In the genomic region with DNA sequence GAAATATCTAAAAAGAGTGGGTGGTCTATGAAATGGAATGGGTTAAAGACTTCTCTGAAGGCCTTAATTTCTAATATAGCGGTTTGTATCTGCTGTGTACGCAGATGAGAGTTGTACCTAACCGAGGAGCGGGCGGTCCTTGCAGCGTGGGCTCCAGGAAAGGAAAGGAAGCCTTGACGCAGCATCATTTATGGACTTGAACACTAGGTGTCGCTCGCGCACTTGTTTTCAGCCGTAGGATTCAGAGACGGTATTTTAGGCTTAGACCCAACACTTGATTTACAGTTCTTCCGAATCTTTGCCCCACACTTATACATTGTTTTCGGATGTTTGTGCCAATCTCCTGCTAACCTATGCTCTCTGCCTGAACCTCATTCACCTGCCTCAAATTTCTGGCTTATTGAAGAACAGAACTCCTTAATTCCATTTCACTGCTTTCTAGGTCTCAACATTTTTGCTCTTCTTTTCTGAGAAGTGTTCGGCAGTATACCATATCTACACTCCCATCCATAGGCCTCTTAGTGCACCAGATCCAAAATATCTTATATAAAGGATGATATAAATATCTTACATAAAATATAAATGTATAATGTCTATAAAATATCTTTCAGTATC, we compare ENCODE assay signal across 8 cellular contexts. TPM values are rescaled to one million over a fixed set of nuclear protein-coding genes. Genes with fewer than 3 reads are reported as not detected.
A peak's percentile ranks its signal among the peaks of the same experiment; 100 is the strongest.
DNase-seq lines count a peak whose midpoint lies in the region; ATAC-seq and TF ChIP-seq lines count a peak whose summit lies in the region.

No MANE protein-coding gene starts in this region.

- peak; percentile 12 to 67 (median 42) for DNase-seq in CD4-positive, CD25-positive, alpha-beta regulatory T cell
- DNase-seq in NCI-H524 treated with DMSO at 0.1 percent for 48 hours (lab: John Stamatoyannopoulos, UW), result peak; percentile 18
- DNase-seq in activated CD4-positive, alpha-beta T cell treated with anti-CD3 and anti-CD28 coated beads, Interleukin-2, amount 10 ng/mL, durations not matched to agents 24 days and 14 days, result peak; percentile 90
- peak; percentile 86 for DNase-seq in dermis blood vessel endothelial cell
- DNase-seq in lower lobe of right lung, result peak; percentile 70
- peak; percentile 23 for DNase-seq in stimulated activated CD8-positive, alpha-beta memory T cell treated with anti-CD3 and anti-CD28 coated beads, Interleukin-12 subunit alpha, Interleukin-12 subunit beta, amount 100 ng/mL, for 24 hours (ENCODE audit: extremely low read depth)

- H3K4me1 ChIP-seq in CD4-positive, CD25-positive, alpha-beta regulatory T cell (ENCODE audit: control insufficient read depth, insufficient read depth, low read length, poor library complexity, severe bottlenecking), result no peaks in the 10 kb centered on the region
- no peaks in the 10 kb centered on the region for H3K4me1 ChIP-seq in lower lobe of right lung

- ATAC-seq in CD4-positive, CD25-positive, alpha-beta regulatory T cell (ENCODE audit: low read depth in 2 of 2), result peak in 1 of 2 donors; percentile 65
- peak; percentile 97 for ATAC-seq in GM19351 (IDR thresholded peaks at IDR 0.05; ENCODE audit: unreplicated experiment)
- ATAC-seq in HG03442 (IDR thresholded peaks at IDR 0.05; ENCODE audit: unreplicated experiment), result peak; percentile 97
- ATAC-seq in lower lobe of right lung, result peak; percentile 77 to 87

- no peak overlapping the region for H3K4me3 ChIP-seq in CD4-positive, CD25-positive, alpha-beta regulatory T cell (ENCODE audit: low read depth, low read length)
- H3K4me3 ChIP-seq in lower lobe of right lung, result no peak overlapping the region

- peaks cover 0 to 4% (median 0%) of the 10 kb centered on the region in 4 donors for H3K4me1 Mint-ChIP-seq in CD4-positive, CD25-positive, alpha-beta regulatory T cell
- H3K4me1 Mint-ChIP-seq in activated CD4-positive, alpha-beta T cell treated with anti-CD3 and anti-CD28 coated beads, Interleukin-2, amount 10 ng/mL, durations not matched to agents 24 days and 14 days, result peaks cover 2% of the 10 kb centered on the region

- H3K27ac ChIP-seq in CD4-positive, CD25-positive, alpha-beta regulatory T cell (ENCODE audit: insufficient read depth, low read length, poor library complexity, severe bottlenecking), result no peak overlapping the region
- H3K27ac ChIP-seq in lower lobe of right lung, result no peak overlapping the region

- H3K27ac Mint-ChIP-seq in CD4-positive, CD25-positive, alpha-beta regulatory T cell, result no peak overlapping the region
- no peak overlapping the region for H3K27ac Mint-ChIP-seq in activated CD4-positive, alpha-beta T cell treated with anti-CD3 and anti-CD28 coated beads, Interleukin-2, amount 10 ng/mL, durations not matched to agents 24 days and 14 days

- no peaks in the 10 kb centered on the region for H3K36me3 ChIP-seq in CD4-positive, CD25-positive, alpha-beta regulatory T cell (ENCODE audit: control insufficient read depth, insufficient read depth, low read length)
- H3K36me3 ChIP-seq in lower lobe of right lung, result no peaks in the 10 kb centered on the region

- no peaks in the 10 kb centered on the region for H3K9me3 ChIP-seq in CD4-positive, CD25-positive, alpha-beta regulatory T cell (ENCODE audit: control insufficient read depth in 2 of 2, low read length in 2 of 2)
- H3K9me3 ChIP-seq in lower lobe of right lung, result no peaks in the 10 kb centered on the region

- H3K27me3 ChIP-seq in CD4-positive, CD25-positive, alpha-beta regulatory T cell (ENCODE audit: control insufficient read depth, insufficient read depth, low read length), result no peaks in the 10 kb centered on the region
- H3K27me3 ChIP-seq in lower lobe of right lung (ENCODE audit: low read depth), result no peaks in the 10 kb centered on the region

- no peaks in the 10 kb centered on the region for H3K36me3 Mint-ChIP-seq in CD4-positive, CD25-positive, alpha-beta regulatory T cell
- no peaks in the 10 kb centered on the region for H3K36me3 Mint-ChIP-seq in activated CD4-positive, alpha-beta T cell treated with anti-CD3 and anti-CD28 coated beads, Interleukin-2, amount 10 ng/mL, durations not matched to agents 24 days and 14 days (ENCODE audit: low read depth)

- intact Hi-C loops in activated CD4-positive, alpha-beta T cell treated with anti-CD3 and anti-CD28 coated beads, Interleukin-2, amount 10 ng/mL, durations not matched to agents 24 days and 14 days (cut with micrococcal nuclease), result loop anchor here (2.0 to 10.0 kb wide), 3 partner anchors 120 to 714 kb away; no protein-coding TSS in a partner anchor
- intact Hi-C loops in lower lobe of right lung (cut with DNase I), result no loop called here

- peaks cover 4% of the 10 kb centered on the region for H3K27me3 Mint-ChIP-seq in CD4-positive, CD25-positive, alpha-beta regulatory T cell
- no peaks in the 10 kb centered on the region for H3K27me3 Mint-ChIP-seq in activated CD4-positive, alpha-beta T cell treated with anti-CD3 and anti-CD28 coated beads, Interleukin-2, amount 10 ng/mL, durations not matched to agents 24 days and 14 days

- no peak overlapping the region for H3K4me3 Mint-ChIP-seq in CD4-positive, CD25-positive, alpha-beta regulatory T cell
- no peak overlapping the region for H3K4me3 Mint-ChIP-seq in activated CD4-positive, alpha-beta T cell treated with anti-CD3 and anti-CD28 coated beads, Interleukin-2, amount 10 ng/mL, durations not matched to agents 24 days and 14 days

- TF ChIP-seq CTCF in lower lobe of right lung (IDR thresholded peaks at IDR 0.05), result peak; percentile 81

- peaks cover 0 to 9% (median under 1%) of the 10 kb centered on the region in 7 donors for H3K9me3 Mint-ChIP-seq in CD4-positive, CD25-positive, alpha-beta regulatory T cell
- no peaks in the 10 kb centered on the region for H3K9me3 Mint-ChIP-seq in activated CD4-positive, alpha-beta T cell treated with anti-CD3 and anti-CD28 coated beads, Interleukin-2, amount 10 ng/mL, durations not matched to agents 24 days and 14 days

RNA-seq across cellular contexts. Expression of gene AADAT, which starts 48.9 kb away (rescaled TPM):
- total RNA-seq in CD4-positive, CD25-positive, alpha-beta regulatory T cell, result not detected
- polyA plus RNA-seq in CD4-positive, CD25-positive, alpha-beta regulatory T cell, result not detected
- total RNA-seq in activated CD4-positive, alpha-beta T cell treated with anti-CD3 and anti-CD28 coated beads, Interleukin-2, amount 10 ng/mL, durations not matched to agents 24 days and 14 days, result not detected in 2 replicates
- total RNA-seq in dermis blood vessel endothelial cell, result 1.3 and 1.5 TPM in 2 replicates
- total RNA-seq in lower lobe of right lung, result 4.9 TPM

Comparison
In these comparisons a context has a peak if more than half of its experiments do, and no peak if none do; other contexts are left out.
1. DNase-seq: peak in every context shown above with its lines; median percentile 90 in activated CD4-positive, alpha-beta T cell treated with anti-CD3 and anti-CD28 coated beads, Interleukin-2, amount 10 ng/mL, durations not matched to agents 24 days and 14 days; 86 in dermis blood vessel endothelial cell; 70 in lower lobe of right lung; 42 in CD4-positive, CD25-positive, alpha-beta regulatory T cell; 23 in stimulated activated CD8-positive, alpha-beta memory T cell treated with anti-CD3 and anti-CD28 coated beads, Interleukin-12 subunit alpha, Interleukin-12 subunit beta, amount 100 ng/mL, for 24 hours; 18 in NCI-H524 treated with DMSO at 0.1 percent for 48 hours.